ENCODE assay signal across 9 cellular contexts in genomic region chr6:49549691-49550412, GRCh38. TPM values are rescaled to one million over a fixed set of nuclear protein-coding genes. Genes with fewer than 3 reads are reported as not detected.
DNase-seq lines count a peak whose midpoint lies in the region; FAIRE-seq and TF ChIP-seq lines count a peak whose summit lies in the region.
"Had no signal": no experiment of that assay in that cellular context is flagged by ENCODE, and none has a peak within 500 bp of the region (broad histone marks: within the 10 kb centered on the region; RNA-seq: fewer than 3 reads in every experiment).

No MANE protein-coding gene starts in this region.

- H3K79me2 ChIP-seq in keratinocyte (ENCODE audit: control insufficient read depth, insufficient read depth, low read length), result peaks cover 35% of the 10 kb centered on the region
- H3K79me2 ChIP-seq in OCI-LY7 (ENCODE audit: insufficient read depth, low read depth, low read length), result no peaks in the 10 kb centered on the region

- no TSS peak for BruUV-seq in OCI-LY7 (replicated peaks; lab: Mats Ljungman, UMichigan)

- H3K9me2 ChIP-seq in OCI-LY7 (ENCODE audit: insufficient read depth, low read length), result no peaks in the 10 kb centered on the region

- H3K36me3 ChIP-seq in keratinocyte (ENCODE audit: control insufficient read depth in 2 of 2, extremely low read depth in 1 of 2, insufficient read depth in 2 of 2, low read length in 2 of 2) (peaks cover 0 to 8% of the 10 kb centered on the region in 2 experiments), stomach (no peaks in the 10 kb centered on the region), OCI-LY7 (ENCODE audit: insufficient read depth, low read length) (no peaks in the 10 kb centered on the region)

- peak overlapping the region; percentile 51 for H3K4me3 ChIP-seq in astrocyte of the spinal cord (ENCODE audit: low read depth, low read length)
- H3K4me3 ChIP-seq in keratinocyte (ENCODE audit: control insufficient read depth in 2 of 3, extremely low read depth in 1 of 3, insufficient read depth in 2 of 3, low read depth in 1 of 3, low read length in 3 of 3), result peak overlapping the region; percentile 87 to 96 (median 93)
- peak overlapping the region; percentile 40 to 57 (median 45) for H3K4me3 ChIP-seq in stomach
- H3K4me3 ChIP-seq in OCI-LY7 (ENCODE audit: low read depth, low read length, poor library complexity, severe bottlenecking), result no peak overlapping the region

- no peak for TF ChIP-seq EP300 in stomach (IDR thresholded peaks at IDR 0.05)

- peak overlapping the region; percentile 96 for H3K9ac ChIP-seq in keratinocyte (ENCODE audit: control insufficient read depth, extremely low read depth, insufficient read depth, low read length)

- H3K27me3 ChIP-seq in keratinocyte (ENCODE audit: control insufficient read depth, extremely low read depth, insufficient read depth, low read length) (no peaks in the 10 kb centered on the region), stomach (peaks cover 0 to 47% (median 29%) of the 10 kb centered on the region in 3 donors)

- no peaks in the 10 kb centered on the region for H3K9me3 ChIP-seq in keratinocyte (ENCODE audit: control insufficient read depth, low read depth, low read length)
- H3K9me3 ChIP-seq in stomach, result no peaks in the 10 kb centered on the region
- no peaks in the 10 kb centered on the region for H3K9me3 ChIP-seq in OCI-LY7 (ENCODE audit: low read length)

- peak overlapping the region; percentile 91 for H3K4me2 ChIP-seq in keratinocyte (ENCODE audit: control insufficient read depth, extremely low read depth, insufficient read depth, low read depth, low read length)
- H3K4me2 ChIP-seq in OCI-LY7 (ENCODE audit: low read length), result no peak overlapping the region

- TF ChIP-seq CTCF in astrocyte of the spinal cord (IDR thresholded peaks at IDR 0.05; ENCODE audit: low read depth, low read length) (no peak), keratinocyte (optimal IDR thresholded peaks at IDR 0.05 in 1 of 3, IDR thresholded peaks at IDR 0.05 in 1 of 3, conservative IDR thresholded peaks at IDR 0.05 in 1 of 3; ENCODE audit: extremely low read depth in 1 of 3, insufficient read depth in 2 of 3, low read length in 3 of 3) (no peak), stomach (IDR thresholded peaks at IDR 0.05) (no peak), OCI-LY7 (conservative IDR thresholded peaks at IDR 0.05; ENCODE audit: low read length) (no peak)

- 41 to 53% (median 50%) methylated on average over 15 to 16 of the region's 16 CpGs for WGBS in stomach, 5 donors

- H4K20me1 ChIP-seq in keratinocyte (ENCODE audit: control insufficient read depth, extremely low read depth, insufficient read depth, low read length) (no peaks in the 10 kb centered on the region), OCI-LY7 (ENCODE audit: insufficient read depth, low read length) (no peaks in the 10 kb centered on the region)

- H2AFZ ChIP-seq in keratinocyte (ENCODE audit: control insufficient read depth, low read length) (peak overlapping the region; percentile 88), OCI-LY7 (ENCODE audit: low read length) (no peak overlapping the region)

- H3K27ac Mint-ChIP-seq in T-helper 1 cell treated with Interleukin-12 subunit alpha and Interleukin-12 subunit beta and Interleukin-4 antibody, amounts not matched to agents 30 μg/mL and 1 μg/mL, for 36 hours, result no peak overlapping the region

- POLR2A ChIA-PET in OCI-LY7 (lab: Charles Lee), result no interaction called here

- peaks cover 54% of the 10 kb centered on the region for H3K27me3 Mint-ChIP-seq in T-helper 1 cell treated with Interleukin-12 subunit alpha and Interleukin-12 subunit beta and Interleukin-4 antibody, amounts not matched to agents 30 μg/mL and 1 μg/mL, for 36 hours (ENCODE audit: low read depth)

- CTCF ChIA-PET in OCI-LY7 (lab: Charles Lee; ENCODE audit: unreplicated experiment), result no interaction called here

- no peak for DNase-seq in T-helper 1 cell
- no peak for DNase-seq in astrocyte of the spinal cord (ENCODE audit: low read depth, low spot score)
- DNase-seq in keratinocyte (ENCODE audit: low read depth, low spot score), result no peak
- DNase-seq in stomach, result no peak
- no peak for DNase-seq in NCI-H69 (lab: John Stamatoyannopoulos, UW)
- DNase-seq in stimulated activated CD4-positive, alpha-beta T cell treated with anti-CD3 and anti-CD28 coated beads, Interleukin-1b, Interleukin-23, amount 100 ng/mL, for 48 hours, result no peak
- DNase-seq in OCI-LY7 (ENCODE audit: low spot score), result no peak

- H3K9me1 ChIP-seq in keratinocyte (ENCODE audit: control insufficient read depth, extremely low read depth, insufficient read depth, low read length), result no peaks in the 10 kb centered on the region

- H3K4me1 Mint-ChIP-seq in T-helper 1 cell treated with Interleukin-12 subunit alpha and Interleukin-12 subunit beta and Interleukin-4 antibody, amounts not matched to agents 30 μg/mL and 1 μg/mL, for 36 hours (ENCODE audit: low read depth), result peaks cover 17% of the 10 kb centered on the region

- H3K4me3 Mint-ChIP-seq in T-helper 1 cell treated with Interleukin-12 subunit alpha and Interleukin-12 subunit beta and Interleukin-4 antibody, amounts not matched to agents 30 μg/mL and 1 μg/mL, for 36 hours, result peak overlapping the region; percentile 85

- TF ChIP-seq POLR2A in stomach (IDR thresholded peaks at IDR 0.05), result no peak

- H3K9me3 Mint-ChIP-seq in T-helper 1 cell treated with Interleukin-12 subunit alpha and Interleukin-12 subunit beta and Interleukin-4 antibody, amounts not matched to agents 30 μg/mL and 1 μg/mL, for 36 hours, result no peaks in the 10 kb centered on the region

- no peaks in the 10 kb centered on the region for H3K36me3 Mint-ChIP-seq in T-helper 1 cell treated with Interleukin-12 subunit alpha and Interleukin-12 subunit beta and Interleukin-4 antibody, amounts not matched to agents 30 μg/mL and 1 μg/mL, for 36 hours (ENCODE audit: low read depth)

- intact Hi-C loops in stomach (cut with DNase I; ENCODE audit: low total_unique reads), result no loop called here
- intact Hi-C loops in OCI-LY7 (cut with micrococcal nuclease; ENCODE audit: unreplicated experiment), result no loop called here

- in situ Hi-C loops in astrocyte of the spinal cord (cut with HindIII; ENCODE audit: low sequenced_read_pairs), result no loop called here

- no peak for FAIRE-seq in keratinocyte (lab: Jason Lieb, UNC)

- dilution Hi-C loops in keratinocyte (cut with MboI; ENCODE audit: extremely low pct_ligation_motif_present, low sequenced_read_pairs), result no loop called here

- H3K27ac ChIP-seq in keratinocyte (ENCODE audit: control insufficient read depth, insufficient read depth, low read length), result peak overlapping the region; percentile 92
- no peak overlapping the region for H3K27ac ChIP-seq in stomach
- H3K27ac ChIP-seq in OCI-LY7 (ENCODE audit: low read depth, low read length, poor library complexity, severe bottlenecking), result no peak overlapping the region

- peaks cover 19% of the 10 kb centered on the region for H3K4me1 ChIP-seq in keratinocyte (ENCODE audit: control insufficient read depth, extremely low read depth, insufficient read depth, low read length)
- peaks cover 11 to 23% (median 22%) of the 10 kb centered on the region in 4 donors for H3K4me1 ChIP-seq in stomach
- no peaks in the 10 kb centered on the region for H3K4me1 ChIP-seq in OCI-LY7 (ENCODE audit: insufficient read depth, low read length, poor library complexity, severe bottlenecking)

RNA-seq across cellular contexts. Expression of gene C6orf141, which starts 0.6 kb away (rescaled TPM):
- 20.7 to 59.1 TPM (median 51.6 TPM) in 3 replicates for polyA plus RNA-seq in keratinocyte
- 15.4 TPM for polyA plus RNA-seq in keratinocyte (2011; ENCODE audit: low read depth)
- polyA plus RNA-seq in keratinocyte (2011; cell fraction: cytosol; rRNA removed), result 7.9 and 16.5 TPM in 2 replicates
- polyA plus RNA-seq in keratinocyte (2011; cell fraction: nucleus; rRNA removed), result 165 and 203 TPM in 2 replicates
- polyA plus RNA-seq in keratinocyte (2012; ENCODE audit: low replicate concordance), result 14.2 and 26.9 TPM in 2 replicates
- 4.2 to 23.0 TPM (median 14.0 TPM) in 3 replicates for polyA minus RNA-seq in keratinocyte
- 2.5 TPM for polyA minus RNA-seq in keratinocyte (2011; cell fraction: cytosol; rRNA and poly(A)+ RNA removed)
- polyA minus RNA-seq in keratinocyte (2011; cell fraction: nucleus; rRNA and poly(A)+ RNA removed), result 25.9 and 38.6 TPM in 2 replicates
- total RNA-seq in stomach, result 10 to 100 TPM in 3 of 5 donors, 1 to 10 TPM in 1, not detected in 1; 6.2 to 29.8 (median 23.8) TPM
- polyA plus RNA-seq in stomach, result 1 to 10 TPM in 2 of 3 donors, under 1 TPM in 1; 0.81 to 9.2 (median 4.5) TPM
- not detected in 2 replicates for total RNA-seq in OCI-LY7 (2014; rRNA removed; shearing (Covaris generic))
- not detected in 2 replicates for total RNA-seq in OCI-LY7 (2022)

RNA-seq across cellular contexts. Expression of gene GLYATL3, which starts 50.1 kb away (rescaled TPM):
- not detected in 3 replicates for polyA plus RNA-seq in keratinocyte
- polyA plus RNA-seq in keratinocyte (2011; ENCODE audit: low read depth), result not detected
- polyA plus RNA-seq in keratinocyte (2011; cell fraction: cytosol; rRNA removed), result not detected in 2 replicates
- polyA plus RNA-seq in keratinocyte (2011; cell fraction: nucleus; rRNA removed), result not detected in 2 replicates
- polyA plus RNA-seq in keratinocyte (2012; ENCODE audit: low replicate concordance), result not detected in 2 replicates
- 0.93 TPM in 1 of 3 replicates, not detected in the others for polyA minus RNA-seq in keratinocyte
- not detected for polyA minus RNA-seq in keratinocyte (2011; cell fraction: cytosol; rRNA and poly(A)+ RNA removed)
- not detected in 2 replicates for polyA minus RNA-seq in keratinocyte (2011; cell fraction: nucleus; rRNA and poly(A)+ RNA removed)
- total RNA-seq in stomach, result not detected
- not detected for polyA plus RNA-seq in stomach
- not detected in 2 replicates for total RNA-seq in OCI-LY7 (2014; rRNA removed; shearing (Covaris generic))
- total RNA-seq in OCI-LY7 (2022), result not detected in 2 replicates
- total RNA-seq: A172 had no signal
